ENCODE assay signal across 13 cellular contexts in genomic region chr3:68249265-68249664, GRCh38.
"Had no signal": no experiment of that assay in that cellular context is flagged by ENCODE, and none has a peak within 500 bp of the region (broad histone marks: within the 10 kb centered on the region; RNA-seq: fewer than 3 reads in every experiment).

No MANE protein-coding gene starts in this region.

- ATAC-seq: gastroesophageal sphincter; left lobe of liver; naive thymus-derived CD4-positive, alpha-beta T cell; right cardiac atrium had no signal

- H3K9me3 Mint-ChIP-seq: dendritic cell treated with granulocyte-macrophage colony-stimulating factor and Interleukin-4, amounts not matched to agents 40 ng/mL and 50 ng/mL, for 4 days had no signal

- H3K27me3 Mint-ChIP-seq: brain; dendritic cell treated with granulocyte-macrophage colony-stimulating factor and Interleukin-4, amounts not matched to agents 40 ng/mL and 50 ng/mL, for 4 days; naive thymus-derived CD4-positive, alpha-beta T cell; progenitor cell of endocrine pancreas had no signal

- H3K27ac Mint-ChIP-seq: brain; dendritic cell treated with granulocyte-macrophage colony-stimulating factor and Interleukin-4, amounts not matched to agents 40 ng/mL and 50 ng/mL, for 4 days; naive thymus-derived CD4-positive, alpha-beta T cell; progenitor cell of endocrine pancreas had no signal

- H3K4me3 Mint-ChIP-seq: brain; dendritic cell treated with granulocyte-macrophage colony-stimulating factor and Interleukin-4, amounts not matched to agents 40 ng/mL and 50 ng/mL, for 4 days; naive thymus-derived CD4-positive, alpha-beta T cell had no signal

- FAIRE-seq: small intestine had no signal

- H3K36me3 Mint-ChIP-seq: brain had no signal

- H3K4me1 Mint-ChIP-seq: brain; naive thymus-derived CD4-positive, alpha-beta T cell had no signal

- DNase-seq: amygdala; islet precursor cell; mammary epithelial cell; naive thymus-derived CD4-positive, alpha-beta T cell; occipital lobe; right cardiac atrium; small intestine; uterus had no signal
